Comparison of ENCODE assay signal across 14 cellular contexts in genomic region chr15:85530079-85530478, GRCh38.
DNase-seq lines count a peak whose midpoint lies in the region; ATAC-seq and TF ChIP-seq lines count a peak whose summit lies in the region.
"Had no signal": no experiment of that assay in that cellular context is flagged by ENCODE, and none has a peak within 500 bp of the region (broad histone marks: within the 10 kb centered on the region; RNA-seq: fewer than 3 reads in every experiment).

No MANE protein-coding gene starts in this region.

- peaks cover 11% of the 10 kb centered on the region for H3K36me3 ChIP-seq in CD4-positive, CD25-positive, alpha-beta regulatory T cell (ENCODE audit: control insufficient read depth, insufficient read depth, low read length)
- H3K36me3 ChIP-seq in GM23338 (ENCODE audit: insufficient read depth) (no peaks in the 10 kb centered on the region), endodermal cell (ENCODE audit: control insufficient read depth, insufficient read depth, low read length) (peaks cover 91% of the 10 kb centered on the region)
- peaks cover 0 to 7% (median 0%) of the 10 kb centered on the region in 3 experiments for H3K36me3 ChIP-seq in naive thymus-derived CD4-positive, alpha-beta T cell (ENCODE audit: control insufficient read depth in 2 of 3, insufficient read depth in 3 of 3, low read length in 3 of 3)

- H3K4me2 ChIP-seq in GM23338 = peak overlapping the region; percentile 28; the same call in 1 of the 2 replicates
- H3K4me2 ChIP-seq: PC-9 had no signal

- H4K20me1 ChIP-seq in GM23338 (replicated peaks; ENCODE audit: insufficient read depth) = no peaks in the 10 kb centered on the region; the same call in 1 of the 2 replicates

- H3K36me3 Mint-ChIP-seq in CD4-positive, CD25-positive, alpha-beta regulatory T cell = peaks cover 46% of the 10 kb centered on the region
- H3K36me3 Mint-ChIP-seq in GM23338 (ENCODE audit: low read depth) (peaks cover 10% of the 10 kb centered on the region), endodermal cell (ENCODE audit: low read depth) (peaks cover 40% of the 10 kb centered on the region)
- peaks cover 0 to 71% (median 13%) of the 10 kb centered on the region in 3 donors for H3K36me3 Mint-ChIP-seq in naive thymus-derived CD8-positive, alpha-beta T cell
- H3K36me3 Mint-ChIP-seq in naive thymus-derived CD4-positive, alpha-beta T cell = peaks cover 3 to 34% (median 22%) of the 10 kb centered on the region in 5 donors

- 83 to 85% methylated on average over 6 to 7 of the region's 7 CpGs for WGBS in endodermal cell (ENCODE audit: insufficient coverage in 1 of 2, insufficient read length in 1 of 2), 2 experiments

- peak overlapping the region; percentile 2 to 73 (median 11) for H3K27ac Mint-ChIP-seq in CD4-positive, CD25-positive, alpha-beta regulatory T cell
- H3K27ac Mint-ChIP-seq in GM23338 = peak overlapping the region; percentile 1; the same call in 1 of the 2 replicates
- H3K27ac Mint-ChIP-seq in endodermal cell = peak overlapping the region; percentile 14
- peak overlapping the region in 7 of 10 donors; percentile 2 to 88 (median 13) for H3K27ac Mint-ChIP-seq in naive thymus-derived CD8-positive, alpha-beta T cell
- H3K27ac Mint-ChIP-seq in naive thymus-derived CD4-positive, alpha-beta T cell = peak overlapping the region in 3 of 9 donors; percentile 2 to 42 (median 29)

- CTCF ChIA-PET in naive thymus-derived CD4-positive, alpha-beta T cell (lab: Charles Lee) = no interaction called here

- H3K9me2 ChIP-seq in GM23338 (ENCODE audit: insufficient read depth) = no peaks in the 10 kb centered on the region

- intact Hi-C loops in naive thymus-derived CD4-positive, alpha-beta T cell (cut with micrococcal nuclease) = no loop called here

- POLR2A ChIA-PET in naive thymus-derived CD8-positive, alpha-beta T cell (lab: Charles Lee) = no interaction called here
- POLR2A ChIA-PET in naive thymus-derived CD4-positive, alpha-beta T cell (lab: Charles Lee) = no interaction called here

- H3K9ac ChIP-seq in endodermal cell (ENCODE audit: extremely low read depth, low read length, poor library complexity, severe bottlenecking) = no peak overlapping the region

- no peaks in the 10 kb centered on the region for H3K27me3 Mint-ChIP-seq in CD4-positive, CD25-positive, alpha-beta regulatory T cell
- H3K27me3 Mint-ChIP-seq in GM23338 (ENCODE audit: insufficient read depth, low read depth, poor library complexity) (no peaks in the 10 kb centered on the region), endodermal cell (ENCODE audit: insufficient read depth) (no peaks in the 10 kb centered on the region)
- no peaks in the 10 kb centered on the region for H3K27me3 Mint-ChIP-seq in naive thymus-derived CD8-positive, alpha-beta T cell
- no peaks in the 10 kb centered on the region for H3K27me3 Mint-ChIP-seq in naive thymus-derived CD4-positive, alpha-beta T cell

- H3K9me3 Mint-ChIP-seq in CD4-positive, CD25-positive, alpha-beta regulatory T cell = no peaks in the 10 kb centered on the region
- H3K9me3 Mint-ChIP-seq in GM23338 = no peaks in the 10 kb centered on the region
- H3K9me3 Mint-ChIP-seq in endodermal cell = no peaks in the 10 kb centered on the region
- H3K9me3 Mint-ChIP-seq in naive thymus-derived CD8-positive, alpha-beta T cell = no peaks in the 10 kb centered on the region
- no peaks in the 10 kb centered on the region for H3K9me3 Mint-ChIP-seq in naive thymus-derived CD4-positive, alpha-beta T cell

- no peak overlapping the region for H3K4me3 ChIP-seq in CD4-positive, CD25-positive, alpha-beta regulatory T cell (ENCODE audit: low read depth, low read length)
- no peak overlapping the region for H3K4me3 ChIP-seq in GM23338
- H3K4me3 ChIP-seq in endodermal cell (ENCODE audit: low read length) = no peak overlapping the region
- H3K4me3 ChIP-seq in naive thymus-derived CD4-positive, alpha-beta T cell (ENCODE audit: low read length) = no peak overlapping the region
- H3K4me3 ChIP-seq: GM12878, PC-9 had no signal

- no peak overlapping the region for H3K27ac ChIP-seq in CD4-positive, CD25-positive, alpha-beta regulatory T cell (ENCODE audit: insufficient read depth, low read length, poor library complexity, severe bottlenecking)
- H3K27ac ChIP-seq in GM23338 (ENCODE audit: low read depth) (no peak overlapping the region), endodermal cell (ENCODE audit: low read depth, low read length) (no peak overlapping the region)
- H3K27ac ChIP-seq in naive thymus-derived CD4-positive, alpha-beta T cell (ENCODE audit: low read depth, low read length) = no peak overlapping the region
- H3K27ac ChIP-seq: PC-9 had no signal

- ATAC-seq in CD4-positive, CD25-positive, alpha-beta regulatory T cell (ENCODE audit: low read depth in 2 of 2) = no peak
- ATAC-seq in GM23338 = peak; percentile 74
- ATAC-seq in naive thymus-derived CD8-positive, alpha-beta T cell = no peak
- ATAC-seq in naive thymus-derived CD4-positive, alpha-beta T cell = no peak
- ATAC-seq: GM12878 had no signal

- DNase-seq in CD4-positive, CD25-positive, alpha-beta regulatory T cell = no peak
- DNase-seq in GM23338 (ENCODE audit: low spot score) (peak; percentile 19), endodermal cell (no peak), kidney tubule cell (ENCODE audit: low spot score) (no peak), GOT3 (lab: John Stamatoyannopoulos, UW) (no peak), kidney glomerular epithelial cell (lab: John Stamatoyannopoulos, UW) (no peak)
- no peak for DNase-seq in naive thymus-derived CD8-positive, alpha-beta T cell
- DNase-seq in naive thymus-derived CD4-positive, alpha-beta T cell = no peak
- DNase-seq: HCEC 1CT, KBM-7, NCI-H446, NCI-H748 treated with DMSO at 0.1 percent for 48 hours, PC-9 had no signal

- peaks cover 14% of the 10 kb centered on the region for H3K4me1 ChIP-seq in CD4-positive, CD25-positive, alpha-beta regulatory T cell (ENCODE audit: control insufficient read depth, insufficient read depth, low read length, poor library complexity, severe bottlenecking)
- peaks cover 14% of the 10 kb centered on the region for H3K4me1 ChIP-seq in GM23338 (ENCODE audit: insufficient read depth)
- H3K4me1 ChIP-seq in endodermal cell (ENCODE audit: control insufficient read depth, insufficient read depth, low read length) = no peaks in the 10 kb centered on the region
- peaks cover 13 to 16% of the 10 kb centered on the region in 2 donors for H3K4me1 ChIP-seq in naive thymus-derived CD4-positive, alpha-beta T cell (ENCODE audit: control insufficient read depth in 2 of 2, insufficient read depth in 2 of 2, low read length in 2 of 2)

- no peaks in the 10 kb centered on the region for H3K9me3 ChIP-seq in CD4-positive, CD25-positive, alpha-beta regulatory T cell (ENCODE audit: control insufficient read depth in 2 of 2, low read length in 2 of 2)
- H3K9me3 ChIP-seq in endodermal cell (ENCODE audit: control insufficient read depth, low read length) = no peaks in the 10 kb centered on the region
- H3K9me3 ChIP-seq in naive thymus-derived CD4-positive, alpha-beta T cell (ENCODE audit: control insufficient read depth in 2 of 3, low read length in 3 of 3) = no peaks in the 10 kb centered on the region

- H3K27me3 ChIP-seq in CD4-positive, CD25-positive, alpha-beta regulatory T cell (ENCODE audit: control insufficient read depth, insufficient read depth, low read length) = no peaks in the 10 kb centered on the region
- H3K27me3 ChIP-seq in GM23338 (ENCODE audit: insufficient read depth) = no peaks in the 10 kb centered on the region
- H3K27me3 ChIP-seq in endodermal cell (ENCODE audit: control insufficient read depth, insufficient read depth, low read length, poor library complexity, severe bottlenecking) = no peaks in the 10 kb centered on the region
- no peaks in the 10 kb centered on the region for H3K27me3 ChIP-seq in naive thymus-derived CD4-positive, alpha-beta T cell (ENCODE audit: control insufficient read depth in 2 of 2, insufficient read depth in 2 of 2, low read length in 2 of 2)

- peaks cover 26 to 53% (median 42%) of the 10 kb centered on the region in 4 donors for H3K4me1 Mint-ChIP-seq in CD4-positive, CD25-positive, alpha-beta regulatory T cell
- H3K4me1 Mint-ChIP-seq in GM23338 (peaks cover 26% of the 10 kb centered on the region), endodermal cell (peaks cover 19% of the 10 kb centered on the region)
- H3K4me1 Mint-ChIP-seq in naive thymus-derived CD8-positive, alpha-beta T cell = peaks cover 28 to 68% (median 50%) of the 10 kb centered on the region in 4 donors
- peaks cover 29 to 66% (median 48%) of the 10 kb centered on the region in 7 donors for H3K4me1 Mint-ChIP-seq in naive thymus-derived CD4-positive, alpha-beta T cell

- no peaks in the 10 kb centered on the region for H3F3A ChIP-seq in GM23338 (replicated peaks; ENCODE audit: low read depth)

- H3K4me3 Mint-ChIP-seq in CD4-positive, CD25-positive, alpha-beta regulatory T cell = no peak overlapping the region
- H3K4me3 Mint-ChIP-seq in GM23338 (no peak overlapping the region), endodermal cell (no peak overlapping the region)
- no peak overlapping the region for H3K4me3 Mint-ChIP-seq in naive thymus-derived CD8-positive, alpha-beta T cell
- no peak overlapping the region for H3K4me3 Mint-ChIP-seq in naive thymus-derived CD4-positive, alpha-beta T cell

- TF ChIP-seq CTCF in GM23338 (conservative IDR thresholded peaks at IDR 0.05; ENCODE audit: low read depth in 2 of 2) = no peak
- TF ChIP-seq CTCF in endodermal cell (conservative IDR thresholded peaks at IDR 0.05) = no peak

- no peak overlapping the region for H2AFZ ChIP-seq in GM23338
- H2AFZ ChIP-seq: PC-9 had no signal

- peaks cover 5% of the 10 kb centered on the region; the same call in 1 of the 2 replicates for H3K79me2 ChIP-seq in GM23338 (replicated peaks; ENCODE audit: insufficient read depth)

TF ChIP-seq in GM23338, 12 proteins besides CTCF, POLR2A, EP300 and RAD21 (continues in another document):
- TF ChIP-seq POLR2AphosphoS5 (IDR thresholded peaks at IDR 0.05; ENCODE audit: low read depth) = no peak
- TF ChIP-seq NANOG (IDR thresholded peaks at IDR 0.05; ENCODE audit: borderline replicate concordance) = no peak
